Comparison of ENCODE assay signal across 8 cellular contexts in genomic region chr20:59525500-59526241, GRCh38.
DNase-seq lines count a peak whose midpoint lies in the region; ATAC-seq and TF ChIP-seq lines count a peak whose summit lies in the region.

No MANE protein-coding gene starts in this region.

- no peak for ATAC-seq in HG03469 (IDR thresholded peaks at IDR 0.05; ENCODE audit: unreplicated experiment)

- TF ChIP-seq CTCF in GM12872 (IDR thresholded peaks at IDR 0.05; ENCODE audit: insufficient read depth, low read depth, low read length) (peak; percentile 85), WI38 (IDR thresholded peaks at IDR 0.05; ENCODE audit: low read depth, low read length) (peak; percentile 66), fibroblast of the aortic adventitia (IDR thresholded peaks at IDR 0.05; ENCODE audit: insufficient read depth, low read length) (peak; percentile 80)

- H3K4me3 ChIP-seq in WI38 (ENCODE audit: low read depth, low read length) (no peak overlapping the region), fibroblast of the aortic adventitia (ENCODE audit: low read depth, low read length) (no peak overlapping the region)

- DNase-seq in AG08396 (ENCODE audit: low spot score) (peak; percentile 68), NCI-H1694 (lab: John Stamatoyannopoulos, UW) (peak; percentile 20), fibroblast of the aortic adventitia (ENCODE audit: low read depth) (peak; percentile 24), nucleus accumbens (lab: John Stamatoyannopoulos, UW) (peak in 46 of 56 donors; percentile 6 to 80 (median 37)), NCI-H187 treated with DMSO at 0.1 percent for 48 hours (lab: John Stamatoyannopoulos, UW) (no peak)
